8 cellular contexts compared by ENCODE assay signal in the genomic region with DNA sequence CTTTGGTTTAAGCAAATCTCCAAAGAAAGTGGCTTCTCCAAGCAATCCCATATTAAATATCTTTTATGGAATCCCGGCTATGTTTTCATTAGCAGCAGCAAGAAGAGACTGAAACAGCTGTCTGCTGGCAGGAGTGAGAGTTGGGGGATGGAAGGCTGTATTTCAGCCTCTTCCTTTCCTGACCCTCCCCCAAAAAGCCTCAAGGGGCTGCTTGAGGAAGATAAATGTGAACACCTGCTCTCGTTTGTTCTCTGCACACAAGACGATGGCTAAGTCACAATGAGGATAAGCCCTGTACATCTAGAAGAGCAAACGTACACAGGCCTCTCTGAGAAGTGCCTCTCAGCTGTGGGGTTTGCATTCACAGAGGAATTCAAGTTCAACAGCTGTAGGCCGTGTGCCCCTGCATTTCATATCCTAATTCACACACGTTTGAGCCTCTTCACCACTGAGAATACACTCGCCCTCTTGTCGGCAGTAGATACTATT. TPM values are rescaled to one million over a fixed set of nuclear protein-coding genes. Genes with fewer than 3 reads are reported as not detected.
A peak's percentile ranks its signal among the peaks of the same experiment; 100 is the strongest.
DNase-seq lines count a peak whose midpoint lies in the region; ATAC-seq and TF ChIP-seq lines count a peak whose summit lies in the region.

No MANE protein-coding gene starts in this region.

- peaks cover 92% of the 10 kb centered on the region for H3K4me1 Mint-ChIP-seq in activated T-cell treated with anti-CD3 and anti-CD28 coated beads, Interleukin-2, amount 50 U/mL, for 24 hours (ENCODE audit: low read depth)
- peaks cover 52% of the 10 kb centered on the region for H3K4me1 Mint-ChIP-seq in WTC11
- H3K4me1 Mint-ChIP-seq in stimulated activated effector memory CD8-positive, alpha-beta T cell treated with anti-CD3 and anti-CD28 coated beads, Interleukin-12 subunit alpha, Interleukin-12 subunit beta, amount 100 ng/mL, for 72 hours, result peaks cover 83% of the 10 kb centered on the region

- WGBS in mammary epithelial cell (ENCODE audit: low coverage, missing lambda C conversion rate), result 71% methylated on average over 6 of the region's 8 CpGs

- H3K27me3 Mint-ChIP-seq in activated T-cell treated with anti-CD3 and anti-CD28 coated beads, Interleukin-2, amount 50 U/mL, for 24 hours, result no peaks in the 10 kb centered on the region
- no peaks in the 10 kb centered on the region for H3K27me3 Mint-ChIP-seq in WTC11 (ENCODE audit: low read depth)

- H3K36me3 ChIP-seq in mammary epithelial cell (ENCODE audit: insufficient read depth, low read length), result no peaks in the 10 kb centered on the region

- no peaks in the 10 kb centered on the region for H3K9me3 Mint-ChIP-seq in activated T-cell treated with anti-CD3 and anti-CD28 coated beads, Interleukin-2, amount 50 U/mL, for 24 hours
- no peaks in the 10 kb centered on the region for H3K9me3 Mint-ChIP-seq in WTC11
- H3K9me3 Mint-ChIP-seq in stimulated activated effector memory CD8-positive, alpha-beta T cell treated with anti-CD3 and anti-CD28 coated beads, Interleukin-12 subunit alpha, Interleukin-12 subunit beta, amount 100 ng/mL, for 72 hours, result no peaks in the 10 kb centered on the region

- no peaks in the 10 kb centered on the region for H3K27me3 ChIP-seq in mammary epithelial cell (ENCODE audit: insufficient read depth, low read length)

- peak overlapping the region; percentile 60 for H3K4me3 Mint-ChIP-seq in activated T-cell treated with anti-CD3 and anti-CD28 coated beads, Interleukin-2, amount 50 U/mL, for 24 hours
- no peak overlapping the region for H3K4me3 Mint-ChIP-seq in WTC11
- peak overlapping the region; percentile 68 for H3K4me3 Mint-ChIP-seq in stimulated activated effector memory CD8-positive, alpha-beta T cell treated with anti-CD3 and anti-CD28 coated beads, Interleukin-12 subunit alpha, Interleukin-12 subunit beta, amount 100 ng/mL, for 72 hours

- H4K20me1 ChIP-seq in mammary epithelial cell (ENCODE audit: insufficient read depth, low read length), result no peaks in the 10 kb centered on the region

- no peak for TF ChIP-seq CTCF in WTC11 (IDR thresholded peaks at IDR 0.05)
- TF ChIP-seq CTCF in mammary epithelial cell (conservative IDR thresholded peaks at IDR 0.05 in 1 of 2, IDR thresholded peaks at IDR 0.05 in 1 of 2; ENCODE audit: extremely low read depth in 1 of 2, insufficient read depth in 1 of 2, low read depth in 1 of 2, low read length in 2 of 2), result no peak

- intact Hi-C loops in mammary epithelial cell (cut with micrococcal nuclease), result no loop called here

- H3K36me3 Mint-ChIP-seq in activated T-cell treated with anti-CD3 and anti-CD28 coated beads, Interleukin-2, amount 50 U/mL, for 24 hours (ENCODE audit: low read depth), result peaks cover 2% of the 10 kb centered on the region
- H3K36me3 Mint-ChIP-seq in WTC11, result no peaks in the 10 kb centered on the region
- no peaks in the 10 kb centered on the region for H3K36me3 Mint-ChIP-seq in stimulated activated effector memory CD8-positive, alpha-beta T cell treated with anti-CD3 and anti-CD28 coated beads, Interleukin-12 subunit alpha, Interleukin-12 subunit beta, amount 100 ng/mL, for 72 hours

- H3K79me2 ChIP-seq in mammary epithelial cell (ENCODE audit: insufficient read depth, low read length), result no peaks in the 10 kb centered on the region

- POLR2A ChIA-PET in WTC11 (lab: Charles Lee), result interaction anchor here (0.6 to 1.4 kb wide), 2 partner anchors 9 to 17 kb away, joined by 3 read pairs; no protein-coding TSS in a partner anchor

- no peaks in the 10 kb centered on the region for H3K9me3 ChIP-seq in mammary epithelial cell (replicated peaks; ENCODE audit: insufficient read depth, low read length)

- no peak overlapping the region for H3K27ac ChIP-seq in mammary epithelial cell (ENCODE audit: insufficient read depth, low read depth, low read length)

- in situ Hi-C loops in mammary epithelial cell (cut with MboI; ENCODE audit: low sequenced_read_pairs in 2 of 2), result no loop called here

- no peak for DNase-seq in activated T-cell treated with anti-CD3 and anti-CD28 coated beads, Interleukin-2, amount 50 U/mL, for 24 hours
- DNase-seq in activated T-cell treated with anti-CD3 and anti-CD28 coated beads for 4 hours (no peak), WTC11 (ENCODE audit: low spot score) (no peak), mammary epithelial cell (no peak), epidermal melanocyte (ENCODE audit: insufficient read length, low spot score) (no peak), HK-2 (ENCODE audit: unreplicated experiment) (no peak)
- no peak for DNase-seq in stimulated activated effector memory CD8-positive, alpha-beta T cell treated with anti-CD3 and anti-CD28 coated beads, Interleukin-12 subunit alpha, Interleukin-12 subunit beta, amount 100 ng/mL, for 72 hours (ENCODE audit: low spot score in 2 of 2)

- no peak overlapping the region for H3K4me3 ChIP-seq in mammary epithelial cell (replicated peaks in 1 of 3; ENCODE audit: insufficient read depth in 1 of 3, low read depth in 2 of 3, low read length in 3 of 3)

- H2AFZ ChIP-seq in mammary epithelial cell (ENCODE audit: low read depth, low read length), result no peak overlapping the region

- CTCF ChIA-PET in WTC11 (lab: Charles Lee) (interaction anchor here (1.2 to 4.2 kb wide), 7 partner anchors 9 to 98 kb away, joined by 3 to 43 read pairs (median 15); partner anchors contain the start of gene RIPOR2), mammary epithelial cell (lab: Charles Lee; ENCODE audit: low non-redundant PET) (no interaction called here)

- no peak overlapping the region for H3K9ac ChIP-seq in mammary epithelial cell (ENCODE audit: insufficient read depth, low read length)

- ATAC-seq in HG03571 (IDR thresholded peaks at IDR 0.05; ENCODE audit: unreplicated experiment), result peak; percentile 64
- ATAC-seq in WTC11, result no peak
- peak; percentile 12 for ATAC-seq in stimulated activated effector memory CD8-positive, alpha-beta T cell treated with anti-CD3 and anti-CD28 coated beads, Interleukin-12 subunit alpha, Interleukin-12 subunit beta, amount 100 ng/mL, for 72 hours

- no peak overlapping the region for H3K4me2 ChIP-seq in mammary epithelial cell (ENCODE audit: insufficient read depth, low read depth, low read length)

- no peaks in the 10 kb centered on the region for H3K4me1 ChIP-seq in mammary epithelial cell (ENCODE audit: insufficient read depth, low read length)

- peak overlapping the region; percentile 90 for H3K27ac Mint-ChIP-seq in activated T-cell treated with anti-CD3 and anti-CD28 coated beads, Interleukin-2, amount 50 U/mL, for 24 hours
- H3K27ac Mint-ChIP-seq in WTC11, result peak overlapping the region; percentile 13; the same call in 1 of the 2 replicates
- H3K27ac Mint-ChIP-seq in stimulated activated effector memory CD8-positive, alpha-beta T cell treated with anti-CD3 and anti-CD28 coated beads, Interleukin-12 subunit alpha, Interleukin-12 subunit beta, amount 100 ng/mL, for 72 hours, result peak overlapping the region; percentile 87

- no TSS peak for BruUV-seq in mammary epithelial cell (replicated peaks; lab: Mats Ljungman, UMichigan)

- dilution Hi-C loops in mammary epithelial cell (cut with HindIII; ENCODE audit: low sequenced_read_pairs), result no loop called here

TF ChIP-seq in WTC11, 78 proteins besides CTCF, POLR2A, EP300 and RAD21 (continues in another document):
- TF ChIP-seq, protein P1, sequence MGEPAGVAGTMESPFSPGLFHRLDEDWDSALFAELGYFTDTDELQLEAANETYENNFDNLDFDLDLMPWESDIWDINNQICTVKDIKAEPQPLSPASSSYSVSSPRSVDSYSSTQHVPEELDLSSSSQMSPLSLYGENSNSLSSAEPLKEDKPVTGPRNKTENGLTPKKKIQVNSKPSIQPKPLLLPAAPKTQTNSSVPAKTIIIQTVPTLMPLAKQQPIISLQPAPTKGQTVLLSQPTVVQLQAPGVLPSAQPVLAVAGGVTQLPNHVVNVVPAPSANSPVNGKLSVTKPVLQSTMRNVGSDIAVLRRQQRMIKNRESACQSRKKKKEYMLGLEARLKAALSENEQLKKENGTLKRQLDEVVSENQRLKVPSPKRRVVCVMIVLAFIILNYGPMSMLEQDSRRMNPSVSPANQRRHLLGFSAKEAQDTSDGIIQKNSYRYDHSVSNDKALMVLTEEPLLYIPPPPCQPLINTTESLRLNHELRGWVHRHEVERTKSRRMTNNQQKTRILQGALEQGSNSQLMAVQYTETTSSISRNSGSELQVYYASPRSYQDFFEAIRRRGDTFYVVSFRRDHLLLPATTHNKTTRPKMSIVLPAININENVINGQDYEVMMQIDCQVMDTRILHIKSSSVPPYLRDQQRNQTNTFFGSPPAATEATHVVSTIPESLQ (CRISPR knock-in tag; IDR thresholded peaks at IDR 0.05), result no peak
- TF ChIP-seq, protein P2, sequence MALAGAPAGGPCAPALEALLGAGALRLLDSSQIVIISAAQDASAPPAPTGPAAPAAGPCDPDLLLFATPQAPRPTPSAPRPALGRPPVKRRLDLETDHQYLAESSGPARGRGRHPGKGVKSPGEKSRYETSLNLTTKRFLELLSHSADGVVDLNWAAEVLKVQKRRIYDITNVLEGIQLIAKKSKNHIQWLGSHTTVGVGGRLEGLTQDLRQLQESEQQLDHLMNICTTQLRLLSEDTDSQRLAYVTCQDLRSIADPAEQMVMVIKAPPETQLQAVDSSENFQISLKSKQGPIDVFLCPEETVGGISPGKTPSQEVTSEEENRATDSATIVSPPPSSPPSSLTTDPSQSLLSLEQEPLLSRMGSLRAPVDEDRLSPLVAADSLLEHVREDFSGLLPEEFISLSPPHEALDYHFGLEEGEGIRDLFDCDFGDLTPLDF (CRISPR knock-in tag; IDR thresholded peaks at IDR 0.05), result no peak
- TF ChIP-seq GABPB1 (CRISPR knock-in tag; IDR thresholded peaks at IDR 0.05) (no peak), ZNF671 (CRISPR knock-in tag; IDR thresholded peaks at IDR 0.05) (no peak), ATF1 (CRISPR knock-in tag; IDR thresholded peaks at IDR 0.05) (no peak), KAT7 (CRISPR knock-in tag; IDR thresholded peaks at IDR 0.05; ENCODE audit: borderline replicate concordance) (no peak), EMX1 (CRISPR knock-in tag; IDR thresholded peaks at IDR 0.05) (no peak), SMAD4 (CRISPR knock-in tag; IDR thresholded peaks at IDR 0.05) (no peak), FOXP1 (CRISPR knock-in tag; IDR thresholded peaks at IDR 0.05; ENCODE audit: borderline replicate concordance) (no peak), ZNF138 (CRISPR knock-in tag; conservative IDR thresholded peaks at IDR 0.05) (no peak), MXD4 (CRISPR knock-in tag; IDR thresholded peaks at IDR 0.05; ENCODE audit: borderline replicate concordance) (no peak)
- TF ChIP-seq, protein P3, sequence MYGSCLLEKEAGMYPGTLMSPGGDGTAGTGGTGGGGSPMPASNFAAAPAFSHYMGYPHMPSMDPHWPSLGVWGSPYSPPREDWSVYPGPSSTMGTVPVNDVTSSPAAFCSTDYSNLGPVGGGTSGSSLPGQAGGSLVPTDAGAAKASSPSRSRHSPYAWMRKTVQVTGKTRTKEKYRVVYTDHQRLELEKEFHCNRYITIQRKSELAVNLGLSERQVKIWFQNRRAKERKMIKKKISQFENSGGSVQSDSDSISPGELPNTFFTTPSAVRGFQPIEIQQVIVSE (CRISPR knock-in tag; IDR thresholded peaks at IDR 0.05; ENCODE audit: borderline replicate concordance), result no peak

RNA-seq across cellular contexts. Expression of gene RIPOR2, which starts 16.3 kb away (rescaled TPM):
- total RNA-seq in WTC11 (2021) (11.3 to 13.5 TPM (median 11.9 TPM) in 3 replicates), mammary epithelial cell (under 1 TPM; under 0.01 to 0.19 TPM)
- 0.16 TPM for polyA plus RNA-seq in mammary epithelial cell
- polyA minus RNA-seq in mammary epithelial cell, result not detected

Comparison
In these comparisons a context has a peak if more than half of its experiments do, and no peak if none do; other contexts are left out.
1. H3K27ac Mint-ChIP-seq: peak in every context shown above with its lines; median percentile 90 in activated T-cell treated with anti-CD3 and anti-CD28 coated beads, Interleukin-2, amount 50 U/mL, for 24 hours; 87 in stimulated activated effector memory CD8-positive, alpha-beta T cell treated with anti-CD3 and anti-CD28 coated beads, Interleukin-12 subunit alpha, Interleukin-12 subunit beta, amount 100 ng/mL, for 72 hours; 13 in WTC11.
2. RNA of gene RIPOR2, which starts 16.3 kb away (total RNA-seq): 11.3 to 13.5 TPM in WTC11; under 0.01 to 0.19 TPM in mammary epithelial cell; every median in the first group is over 10 times any median in the second.